In the genomic region with DNA sequence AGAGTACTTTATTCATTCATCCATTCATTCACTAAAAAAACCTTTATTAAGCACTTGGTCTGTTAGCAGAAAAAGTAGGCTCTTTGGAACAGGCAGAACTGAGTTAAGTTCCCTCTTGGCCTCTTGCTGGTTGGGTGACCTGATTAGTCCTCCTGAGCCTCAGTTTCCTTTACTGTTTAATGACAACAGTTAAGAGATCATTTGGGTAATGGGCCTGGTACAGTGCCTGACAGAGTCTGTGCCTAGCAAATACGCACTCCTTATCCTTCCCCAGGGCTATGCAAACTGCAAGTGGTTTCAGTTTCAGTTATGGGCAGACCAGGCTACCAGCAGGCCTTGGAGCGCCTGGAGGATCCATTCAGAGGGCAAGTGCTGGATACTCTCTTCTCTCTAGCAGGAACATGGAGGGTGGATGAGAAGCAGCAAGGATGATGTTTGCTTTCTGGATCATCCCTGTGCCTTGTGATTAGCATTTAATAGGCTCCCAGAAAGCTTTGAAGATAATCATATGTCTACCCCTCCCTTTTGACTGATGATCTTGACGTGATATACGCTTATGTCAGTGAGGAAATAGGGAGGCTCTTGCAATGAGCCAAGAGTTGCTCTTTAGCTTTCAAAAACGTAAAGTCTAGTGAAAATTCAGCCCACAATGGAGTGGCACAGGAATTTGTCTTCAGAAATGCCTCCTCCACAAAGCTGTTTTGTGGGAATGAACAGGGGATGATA, we compare ENCODE assay signal across 16 cellular contexts. TPM values are rescaled to one million over a fixed set of nuclear protein-coding genes. Genes with fewer than 3 reads are reported as not detected.
DNase-seq lines count a peak whose midpoint lies in the region; ATAC-seq, FAIRE-seq and TF ChIP-seq lines count a peak whose summit lies in the region.
"Had no signal": no experiment of that assay in that cellular context is flagged by ENCODE, and none has a peak within 500 bp of the region (broad histone marks: within the 10 kb centered on the region; RNA-seq: fewer than 3 reads in every experiment).

No MANE protein-coding gene starts in this region.

- TF ChIP-seq CTCF in VCaP (conservative IDR thresholded peaks at IDR 0.05) (no peak), HFFc6 (IDR thresholded peaks at IDR 0.05) (no peak)

- no peak overlapping the region for H2BK12ac ChIP-seq in mesenchymal stem cell (ENCODE audit: low read length in 2 of 2)

- no peak overlapping the region for H4K91ac ChIP-seq in mesenchymal stem cell (ENCODE audit: low read length)

- no peaks in the 10 kb centered on the region for H3K79me1 ChIP-seq in mesenchymal stem cell (replicated peaks; ENCODE audit: low read length, poor library complexity, severe bottlenecking)

- H2BK5ac ChIP-seq in mesenchymal stem cell (ENCODE audit: low read depth, low read length, poor library complexity, severe bottlenecking), result no peak overlapping the region

- H3K36me3 Mint-ChIP-seq in HFFc6 (ENCODE audit: low read depth), result no peaks in the 10 kb centered on the region
- H3K36me3 Mint-ChIP-seq: neural progenitor cell had no signal

- 75% methylated on average over 5 of the region's 5 CpGs for WGBS in mesenchymal stem cell

- peak; percentile 12 for DNase-seq in ACHN
- peak; percentile 67 for DNase-seq in HT-29 (ENCODE audit: low spot score)
- DNase-seq in mesenchymal stem cell, result peak; percentile 33
- no peak for DNase-seq in HFFc6
- DNase-seq in GM19239 (ENCODE audit: insufficient read length, low spot score), result no peak
- no peak for DNase-seq in NOMO-1 treated with dmso at 0.1 percent for 144 hours (lab: John Stamatoyannopoulos, UW; ENCODE audit: unreplicated experiment)
- no peak for DNase-seq in sciatic nerve (ENCODE audit: low spot score)
- DNase-seq: activated CD4-positive, CD25-positive, alpha-beta regulatory T cell; caudate nucleus; GOT3; NCI-H2171 treated with DMSO at 0.1 percent for 48 hours; SHP77; stimulated activated CD8-positive, alpha-beta memory T cell treated with anti-CD3 and anti-CD28 coated beads, Interleukin-4, amount 100 ng/mL, for 48 hours had no signal

- no peaks in the 10 kb centered on the region for H3K9me3 Mint-ChIP-seq in HFFc6
- H3K9me3 Mint-ChIP-seq: neural progenitor cell had no signal

- H3K36me3 ChIP-seq in mesenchymal stem cell (ENCODE audit: control insufficient read depth in 1 of 2, insufficient read depth in 2 of 2, low read depth in 1 of 2, low read length in 2 of 2), result no peaks in the 10 kb centered on the region
- H3K36me3 ChIP-seq: BLaER1 treated with 17β-estradiol and CSF1 and Interleukin-3, amounts not matched to agents 10 nM and 100 nM; neural progenitor cell had no signal

- no peak overlapping the region for H4K8ac ChIP-seq in mesenchymal stem cell (ENCODE audit: low read length)

- no peak for FAIRE-seq in GM19239 (lab: Jason Lieb, UNC)

- peaks cover 28% of the 10 kb centered on the region for H3K4me1 Mint-ChIP-seq in HFFc6 (ENCODE audit: low read depth)

- peaks cover 0 to 7% of the 10 kb centered on the region in 2 experiments for H3K27me3 ChIP-seq in mesenchymal stem cell (ENCODE audit: control insufficient read depth in 1 of 2, insufficient read depth in 1 of 2, low read length in 2 of 2)
- H3K27me3 ChIP-seq: BLaER1 treated with 17β-estradiol and CSF1 and Interleukin-3, amounts not matched to agents 10 nM and 100 nM; neural progenitor cell had no signal

- H2AK5ac ChIP-seq in mesenchymal stem cell (ENCODE audit: low read length, severe bottlenecking), result no peak overlapping the region

- H2BK120ac ChIP-seq in mesenchymal stem cell (ENCODE audit: low read depth, low read length), result no peak overlapping the region

- no peak overlapping the region for H3K4ac ChIP-seq in mesenchymal stem cell (ENCODE audit: low read depth in 1 of 2, low read length in 2 of 2)

- no peaks in the 10 kb centered on the region; the same call in 1 of the 2 replicates for H3K27me3 Mint-ChIP-seq in HFFc6 (ENCODE audit: insufficient read depth)

- peak overlapping the region; percentile 44 for H2BK15ac ChIP-seq in mesenchymal stem cell (ENCODE audit: low read depth, poor library complexity, severe bottlenecking)

- no peak overlapping the region for H3K18ac ChIP-seq in mesenchymal stem cell (ENCODE audit: low read depth in 1 of 2, low read length in 2 of 2)

- H3K4me3 Mint-ChIP-seq in HFFc6, result no peak overlapping the region
- H3K4me3 Mint-ChIP-seq: neural progenitor cell had no signal

- no peak overlapping the region for H3K23ac ChIP-seq in mesenchymal stem cell (ENCODE audit: low read length in 2 of 2)

- H3K27ac ChIP-seq in VCaP (peak overlapping the region; percentile 85), mesenchymal stem cell (ENCODE audit: low read length, poor library complexity, severe bottlenecking) (no peak overlapping the region)
- H3K27ac ChIP-seq: BLaER1 treated with 17β-estradiol and CSF1 and Interleukin-3, amounts not matched to agents 10 nM and 100 nM; neural progenitor cell had no signal

- ATAC-seq in sciatic nerve, result no peak

- intact Hi-C loops in sciatic nerve (cut with DNase I), result no loop called here

- no peak overlapping the region for H3K4me2 ChIP-seq in mesenchymal stem cell (ENCODE audit: low read length, poor library complexity, severe bottlenecking)
- H3K4me2 ChIP-seq: BLaER1 treated with 17β-estradiol and CSF1 and Interleukin-3, amounts not matched to agents 10 nM and 100 nM; neural progenitor cell had no signal

- H3K4me3 ChIP-seq in mesenchymal stem cell (ENCODE audit: insufficient read depth in 1 of 2, low read depth in 1 of 2, low read length in 2 of 2), result no peak overlapping the region
- H3K4me3 ChIP-seq: BLaER1 treated with 17β-estradiol and CSF1 and Interleukin-3, amounts not matched to agents 10 nM and 100 nM; neural progenitor cell had no signal

- H3K4me1 ChIP-seq in mesenchymal stem cell (ENCODE audit: control insufficient read depth, insufficient read depth, low read depth, low read length), result no peaks in the 10 kb centered on the region
- H3K4me1 ChIP-seq: neural progenitor cell had no signal

- H3K14ac ChIP-seq in mesenchymal stem cell (ENCODE audit: low read length in 2 of 2), result no peak overlapping the region

- in situ Hi-C loops in ACHN (cut with HindIII; ENCODE audit: low pct_ligation_motif_present, low pct_unique_long_range_greater_than_20kb, low sequenced_read_pairs), result no loop called here

- no peak overlapping the region for H3K27ac Mint-ChIP-seq in HFFc6
- H3K27ac Mint-ChIP-seq: neural progenitor cell had no signal

- no peak overlapping the region for H3K9ac ChIP-seq in mesenchymal stem cell (ENCODE audit: low read length)
- H3K9ac ChIP-seq: BLaER1 treated with 17β-estradiol and CSF1 and Interleukin-3, amounts not matched to agents 10 nM and 100 nM; neural progenitor cell had no signal

- H2AFZ ChIP-seq in mesenchymal stem cell (ENCODE audit: low read depth, low read length), result no peak overlapping the region
- H2AFZ ChIP-seq: neural progenitor cell had no signal

- H3K9me3 ChIP-seq in mesenchymal stem cell (ENCODE audit: control insufficient read depth, low read length), result no peaks in the 10 kb centered on the region
- H3K9me3 ChIP-seq: BLaER1 treated with 17β-estradiol and CSF1 and Interleukin-3, amounts not matched to agents 10 nM and 100 nM had no signal

RNA-seq across cellular contexts. Expression of gene TAF1B, which starts 12.4 kb away (rescaled TPM):
- total RNA-seq in HT-29 (2014; rRNA removed; shearing (Covaris generic)), result 7.7 and 9.9 TPM in 2 replicates
- 12.1 TPM for polyA plus RNA-seq in mesenchymal stem cell (2013, experiment 1 of 2)
- polyA plus RNA-seq in mesenchymal stem cell (2013, experiment 2 of 2), result 12.5 TPM
- total RNA-seq in HFFc6 (2021; fragmentation: NEBNext Ultra II Directional; extraction: Animal tissue kit (Norgen Biotek cat#: 25700)), result 10 to 100 TPM; 17.3 to 24.0 (median 22.3) TPM
- total RNA-seq in sciatic nerve, result 26.1 TPM

Comparison
In these comparisons a context has a peak if more than half of its experiments do, and no peak if none do; other contexts are left out.
1. DNase-seq: peak in ACHN (single experiment), HT-29 (single experiment) and mesenchymal stem cell (single experiment); none in HFFc6 (single experiment), GM19239 (single experiment), NOMO-1 treated with dmso at 0.1 percent for 144 hours (single experiment) and sciatic nerve (single experiment).